ENCODE assay signal across 15 cellular contexts in genomic region chr1:58282623-58283022, GRCh38.
DNase-seq lines count a peak whose midpoint lies in the region; ATAC-seq and TF ChIP-seq lines count a peak whose summit lies in the region.
"Had no signal": no experiment of that assay in that cellular context is flagged by ENCODE, and none has a peak within 500 bp of the region (broad histone marks: within the 10 kb centered on the region; RNA-seq: fewer than 3 reads in every experiment).

No MANE protein-coding gene starts in this region.

- ATAC-seq in heart left ventricle (peak; percentile 96 to 97 (median 96)), left ventricle myocardium superior (peak; percentile 99)
- ATAC-seq: GM23338 had no signal

- peaks cover 0 to 6% (median 0%) of the 10 kb centered on the region in 12 donors for H3K9me3 ChIP-seq in heart left ventricle
- H3K9me3 ChIP-seq: BLaER1 had no signal

- no peaks in the 10 kb centered on the region for H3K36me3 ChIP-seq in heart left ventricle
- H3K36me3 ChIP-seq: BLaER1 had no signal

- no peak for TF ChIP-seq CTCF in heart left ventricle (IDR thresholded peaks at IDR 0.05)

- H3K4me1 ChIP-seq in heart left ventricle = peaks cover 0 to 13% (median 0%) of the 10 kb centered on the region in 12 donors
- H3K4me1 ChIP-seq: BLaER1 had no signal

- H3K4me3 ChIP-seq in heart left ventricle = no peak overlapping the region
- H3K4me3 ChIP-seq: BLaER1, GM23338 had no signal

- no peak overlapping the region for H3K27ac ChIP-seq in heart left ventricle
- H3K27ac ChIP-seq: BLaER1 had no signal

- no peaks in the 10 kb centered on the region for H3K27me3 ChIP-seq in heart left ventricle
- H3K27me3 ChIP-seq: BLaER1 had no signal

- intact Hi-C loops in heart left ventricle (cut with DNase I) = no loop called here
- intact Hi-C loops in cardiac septum (cut with DNase I) = no loop called here
- intact Hi-C loops in left ventricle myocardium superior (cut with micrococcal nuclease) = no loop called here

- WGBS in heart left ventricle, 4 donors = 25 to 41% (median 34%) methylated on average over 5 of the region's 5 CpGs

- DNase-seq in heart left ventricle (peak in 4 of 5 donors; percentile 20 to 59 (median 28)), cardiac septum (ENCODE audit: low spot score) (no peak), MV-4-11 (lab: John Stamatoyannopoulos, UW) (peak; percentile 18), left ventricle myocardium superior (peak; percentile 51), HT-29 (ENCODE audit: low spot score) (no peak), COLO829 (ENCODE audit: low spot score) (no peak), H4 (ENCODE audit: low spot score) (no peak)
- DNase-seq: Calu3; CD4-positive, CD25-positive, alpha-beta regulatory T cell; DMS153; DMS79 treated with DMSO at 0.1 percent for 48 hours; EL; H9 had no signal

- no peak for TF ChIP-seq POLR2A in heart left ventricle (IDR thresholded peaks at IDR 0.05)

Comparison
In these comparisons a context has a peak if more than half of its experiments do, and no peak if none do; other contexts are left out.
1. DNase-seq: peak in heart left ventricle (4 of 5), MV-4-11 (single experiment) and left ventricle myocardium superior (single experiment); none in cardiac septum (single experiment), HT-29 (single experiment), COLO829 (single experiment) and H4 (single experiment).